ENCODE assay signal across 36 cellular contexts in the genomic region with DNA sequence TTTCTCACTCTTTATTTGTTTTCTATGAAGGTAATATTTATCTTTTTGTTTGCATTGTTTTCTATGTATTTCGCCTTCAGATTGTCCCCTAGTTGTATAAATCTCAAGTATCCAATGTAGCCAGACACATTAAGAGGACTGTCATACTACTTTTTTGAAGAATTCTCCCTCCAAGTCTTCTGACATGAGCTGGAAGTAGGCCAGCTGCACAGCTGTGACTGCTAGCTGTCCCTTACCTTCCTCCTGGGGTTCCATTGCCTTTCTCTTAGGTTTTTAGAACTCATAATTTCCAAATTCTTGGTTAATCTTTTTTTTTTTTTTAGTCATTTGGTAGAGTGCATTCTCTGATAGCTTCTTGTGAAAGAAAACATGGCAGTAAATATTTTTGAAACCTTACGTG.
"Had no signal": no experiment of that assay in that cellular context is flagged by ENCODE, and none has a peak within 500 bp of the region (broad histone marks: within the 10 kb centered on the region; RNA-seq: fewer than 3 reads in every experiment).

No MANE protein-coding gene starts in this region.

- H3K27me3 ChIP-seq: cardiac muscle cell had no signal

- H3K27ac Mint-ChIP-seq: activated B cell treated with CpG ODN at 0.5 μM for 24 hours; activated CD4-positive, alpha-beta memory T cell treated with anti-CD3 and anti-CD28 coated beads for 36 hours; activated CD4-positive, alpha-beta T cell treated with anti-CD3 and anti-CD28 coated beads, Interleukin-2, amount 10 ng/mL, durations not matched to agents 24 days and 14 days; activated CD8-positive, alpha-beta T cell treated with anti-CD3 and anti-CD28 coated beads for 36 hours; activated naive CD4-positive, alpha-beta T cell treated with anti-CD3 and anti-CD28 coated beads, Interleukin-2, amount 10 ng/mL, durations not matched to agents 7 days and 5 days; activated naive CD4-positive, alpha-beta T cell treated with anti-CD3 and anti-CD28 coated beads, Interleukin-2, amount 50 U/mL, for 24 hours; activated naive CD8-positive, alpha-beta T cell; activated naive CD8-positive, alpha-beta T cell treated with anti-CD3 and anti-CD28 coated beads, Interleukin-2, amount 10 ng/mL, durations not matched to agents 7 days and 5 days; activated naive CD8-positive, alpha-beta T cell treated with anti-CD3 and anti-CD28 coated beads, Interleukin-2, amount 50 U/mL, for 24 hours; activated T-cell treated with anti-CD3 and anti-CD28 coated beads, Interleukin-2, amount 50 U/mL, for 24 hours; activated T-helper 1 cell treated with anti-CD3 and anti-CD28 coated beads, Interleukin-12 subunit alpha, Interleukin-12 subunit beta, Interleukin-2, Interleukin-4 antibody, amounts not matched to agents 30 ng/mL and 10 ng/mL and 1 ng/mL, durations not matched to agents 14 hours and 24 hours and 36 hours; activated T-helper 2 cell treated with anti-CD3 and anti-CD28 coated beads, Interferon-gamma antibody, Interleukin-2, Interleukin-4, amounts not matched to agents 10 μg/mL and 5 μg/mL and 100 μg/mL, durations not matched to agents 14 hours and 24 hours and 36 hours; T-helper 1 cell treated with Interleukin-12 subunit alpha and Interleukin-12 subunit beta and Interleukin-4 antibody, amounts not matched to agents 30 μg/mL and 1 μg/mL, for 36 hours; T-helper 2 cell treated with Interferon-gamma antibody and Interleukin-4, amounts not matched to agents 5 μg/mL and 100 μg/mL, for 36 hours had no signal

- DNase-seq: activated B cell treated with CpG ODN at 0.5 μM for 24 hours; activated CD4-positive, alpha-beta memory T cell treated with anti-CD3 and anti-CD28 coated beads for 36 hours; activated CD4-positive, alpha-beta T cell treated with anti-CD3 and anti-CD28 coated beads for 4 hours; activated CD4-positive, alpha-beta T cell treated with anti-CD3 and anti-CD28 coated beads, Interleukin-2, amount 10 ng/mL, durations not matched to agents 24 days and 14 days; activated CD4-positive, alpha-beta T cell treated with anti-CD3 and anti-CD28 coated beads, Interleukin-2, amount 50 U/mL, for 1 hour; activated CD4-positive, alpha-beta T cell treated with anti-CD3 and anti-CD28 coated beads, Interleukin-2, amount 50 U/mL, for 4 hours; activated CD4-positive, CD25-positive, alpha-beta regulatory T cell treated with anti-CD3 and anti-CD28 coated beads, Interleukin-2, amount 50 U/mL, for 72 hours; activated CD8-positive, alpha-beta memory T cell treated with anti-CD3 and anti-CD28 coated beads, Interleukin-2, amount 50 U/mL, for 4 hours; activated CD8-positive, alpha-beta T cell treated with anti-CD3 and anti-CD28 coated beads for 36 hours; activated effector memory CD4-positive, alpha-beta T cell treated with Interleukin-2 at 50 U/mL for 16 hours; activated gamma-delta T cell; activated naive CD4-positive, alpha-beta T cell treated with anti-CD3 and anti-CD28 coated beads, Interleukin-2, amount 10 ng/mL, durations not matched to agents 7 days and 5 days; activated naive CD4-positive, alpha-beta T cell treated with Interleukin-2 at 50 U/mL for 16 hours; activated naive CD8-positive, alpha-beta T cell treated with anti-CD3 and anti-CD28 coated beads, Interleukin-2, amount 10 ng/mL, durations not matched to agents 7 days and 5 days; activated naive CD8-positive, alpha-beta T cell treated with anti-CD3 and anti-CD28 coated beads, Interleukin-2, amount 50 U/mL, for 24 hours; activated T-cell treated with anti-CD3 and anti-CD28 coated beads for 4 hours; activated T-cell treated with anti-CD3 and anti-CD28 coated beads, Interleukin-2, amount 50 U/mL, for 24 hours; activated T-cell treated with anti-CD3 and anti-CD28 coated beads, Interleukin-2, amount 50 U/mL, for 48 hours; amygdala; anterior cingulate cortex; caudate nucleus; cerebellar nuclear complex; SW 1271; T-helper 1 cell; T-helper 2 cell; T-helper 9 cell had no signal

- H3K27me3 Mint-ChIP-seq: activated B cell treated with CpG ODN at 0.5 μM for 24 hours; activated CD4-positive, alpha-beta memory T cell treated with anti-CD3 and anti-CD28 coated beads for 36 hours; activated CD4-positive, alpha-beta T cell treated with anti-CD3 and anti-CD28 coated beads, Interleukin-2, amount 10 ng/mL, durations not matched to agents 24 days and 14 days; activated CD8-positive, alpha-beta T cell treated with anti-CD3 and anti-CD28 coated beads for 36 hours; activated naive CD4-positive, alpha-beta T cell treated with anti-CD3 and anti-CD28 coated beads, Interleukin-2, amount 10 ng/mL, durations not matched to agents 7 days and 5 days; activated naive CD4-positive, alpha-beta T cell treated with anti-CD3 and anti-CD28 coated beads, Interleukin-2, amount 50 U/mL, for 24 hours; activated naive CD8-positive, alpha-beta T cell; activated naive CD8-positive, alpha-beta T cell treated with anti-CD3 and anti-CD28 coated beads, Interleukin-2, amount 10 ng/mL, durations not matched to agents 7 days and 5 days; activated naive CD8-positive, alpha-beta T cell treated with anti-CD3 and anti-CD28 coated beads, Interleukin-2, amount 50 U/mL, for 24 hours; activated T-cell treated with anti-CD3 and anti-CD28 coated beads, Interleukin-2, amount 50 U/mL, for 24 hours; brain; central memory CD8-positive, alpha-beta T cell had no signal

- H3K4me3 ChIP-seq: cardiac muscle cell had no signal

- ATAC-seq: activated CD8-positive, alpha-beta T cell treated with anti-CD3 and anti-CD28 coated beads for 36 hours; activated naive CD8-positive, alpha-beta T cell treated with anti-CD3 and anti-CD28 coated beads, Interleukin-2, amount 50 U/mL, for 24 hours had no signal

- H3K27ac ChIP-seq: VCaP had no signal

- H3K4me1 Mint-ChIP-seq: activated B cell treated with CpG ODN at 0.5 μM for 24 hours; activated naive CD4-positive, alpha-beta T cell treated with anti-CD3 and anti-CD28 coated beads, Interleukin-2, amount 10 ng/mL, durations not matched to agents 7 days and 5 days; activated naive CD4-positive, alpha-beta T cell treated with anti-CD3 and anti-CD28 coated beads, Interleukin-2, amount 50 U/mL, for 24 hours; activated naive CD8-positive, alpha-beta T cell treated with anti-CD3 and anti-CD28 coated beads, Interleukin-2, amount 50 U/mL, for 24 hours; brain; central memory CD8-positive, alpha-beta T cell had no signal

- H3K9me3 Mint-ChIP-seq: activated B cell treated with CpG ODN at 0.5 μM for 24 hours; activated CD4-positive, alpha-beta memory T cell treated with anti-CD3 and anti-CD28 coated beads for 36 hours; activated CD4-positive, alpha-beta T cell treated with anti-CD3 and anti-CD28 coated beads, Interleukin-2, amount 10 ng/mL, durations not matched to agents 24 days and 14 days; activated CD8-positive, alpha-beta T cell treated with anti-CD3 and anti-CD28 coated beads for 36 hours; activated naive CD4-positive, alpha-beta T cell treated with anti-CD3 and anti-CD28 coated beads, Interleukin-2, amount 10 ng/mL, durations not matched to agents 7 days and 5 days; activated naive CD4-positive, alpha-beta T cell treated with anti-CD3 and anti-CD28 coated beads, Interleukin-2, amount 50 U/mL, for 24 hours; activated naive CD8-positive, alpha-beta T cell treated with anti-CD3 and anti-CD28 coated beads, Interleukin-2, amount 10 ng/mL, durations not matched to agents 7 days and 5 days; activated naive CD8-positive, alpha-beta T cell treated with anti-CD3 and anti-CD28 coated beads, Interleukin-2, amount 50 U/mL, for 24 hours; activated T-cell treated with anti-CD3 and anti-CD28 coated beads, Interleukin-2, amount 50 U/mL, for 24 hours; activated T-helper 1 cell treated with anti-CD3 and anti-CD28 coated beads, Interleukin-12 subunit alpha, Interleukin-12 subunit beta, Interleukin-2, Interleukin-4 antibody, amounts not matched to agents 30 ng/mL and 10 ng/mL and 1 ng/mL, durations not matched to agents 14 hours and 24 hours and 36 hours; activated T-helper 2 cell treated with anti-CD3 and anti-CD28 coated beads, Interferon-gamma antibody, Interleukin-2, Interleukin-4, amounts not matched to agents 10 μg/mL and 5 μg/mL and 100 μg/mL, durations not matched to agents 14 hours and 24 hours and 36 hours; brain; central memory CD8-positive, alpha-beta T cell; T-helper 1 cell treated with Interleukin-12 subunit alpha and Interleukin-12 subunit beta and Interleukin-4 antibody, amounts not matched to agents 30 μg/mL and 1 μg/mL, for 36 hours; T-helper 2 cell treated with Interferon-gamma antibody and Interleukin-4, amounts not matched to agents 5 μg/mL and 100 μg/mL, for 36 hours had no signal

- H3K4me3 Mint-ChIP-seq: activated B cell treated with CpG ODN at 0.5 μM for 24 hours; activated CD4-positive, alpha-beta memory T cell treated with anti-CD3 and anti-CD28 coated beads for 36 hours; activated CD4-positive, alpha-beta T cell treated with anti-CD3 and anti-CD28 coated beads, Interleukin-2, amount 10 ng/mL, durations not matched to agents 24 days and 14 days; activated CD8-positive, alpha-beta T cell treated with anti-CD3 and anti-CD28 coated beads for 36 hours; activated naive CD4-positive, alpha-beta T cell treated with anti-CD3 and anti-CD28 coated beads, Interleukin-2, amount 10 ng/mL, durations not matched to agents 7 days and 5 days; activated naive CD4-positive, alpha-beta T cell treated with anti-CD3 and anti-CD28 coated beads, Interleukin-2, amount 50 U/mL, for 24 hours; activated naive CD8-positive, alpha-beta T cell; activated naive CD8-positive, alpha-beta T cell treated with anti-CD3 and anti-CD28 coated beads, Interleukin-2, amount 10 ng/mL, durations not matched to agents 7 days and 5 days; activated naive CD8-positive, alpha-beta T cell treated with anti-CD3 and anti-CD28 coated beads, Interleukin-2, amount 50 U/mL, for 24 hours; activated T-cell treated with anti-CD3 and anti-CD28 coated beads, Interleukin-2, amount 50 U/mL, for 24 hours; activated T-helper 1 cell treated with anti-CD3 and anti-CD28 coated beads, Interleukin-12 subunit alpha, Interleukin-12 subunit beta, Interleukin-2, Interleukin-4 antibody, amounts not matched to agents 30 ng/mL and 10 ng/mL and 1 ng/mL, durations not matched to agents 14 hours and 24 hours and 36 hours; brain; central memory CD8-positive, alpha-beta T cell; T-helper 1 cell treated with Interleukin-12 subunit alpha and Interleukin-12 subunit beta and Interleukin-4 antibody, amounts not matched to agents 30 μg/mL and 1 μg/mL, for 36 hours; T-helper 2 cell treated with Interferon-gamma antibody and Interleukin-4, amounts not matched to agents 5 μg/mL and 100 μg/mL, for 36 hours had no signal
